In genomic region chr1:16281765-16282164, GRCh38 we compare ENCODE assay signal across 21 cellular contexts.
"Had no signal": no experiment of that assay in that cellular context is flagged by ENCODE, and none has a peak within 500 bp of the region (broad histone marks: within the 10 kb centered on the region; RNA-seq: fewer than 3 reads in every experiment).

No MANE protein-coding gene starts in this region.

- H3K4me1 ChIP-seq: SJSA1 had no signal

- DNase-seq: KBM-7, MV-4-11, NCI-H1048, NCI-H1105 treated with DMSO at 0.1 percent for 48 hours, NCI-H1417 treated with DMSO at 0.1 percent for 48 hours, NCI-H146, NCI-H1694 treated with DMSO at 0.1 percent for 48 hours, NCI-H1930, NCI-H2081, NCI-H2107, NCI-H2171 treated with DMSO at 0.1 percent for 48 hours, NCI-H345, NCI-H446 treated with DMSO at 0.1 percent for 48 hours, NCI-H524 treated with DMSO at 0.1 percent for 48 hours, NCI-H69, NCI-H774, Right ventricle myocardium superior, RPMI8226, SIG-M5 had no signal

- H3K27me3 ChIP-seq: SJSA1 had no signal

- H3K27ac ChIP-seq: SJSA1, SK-N-MC had no signal

- H3K9me3 ChIP-seq: SJSA1 had no signal

- H3K4me3 ChIP-seq: SJSA1, SK-N-MC had no signal
